In genomic region chr15:83012038-83012490, GRCh38 we compare ENCODE assay signal across 8 cellular contexts. TPM values are rescaled to one million over a fixed set of nuclear protein-coding genes. Genes with fewer than 3 reads are reported as not detected.
DNase-seq lines count a peak whose midpoint lies in the region; ATAC-seq, FAIRE-seq and TF ChIP-seq lines count a peak whose summit lies in the region.

No MANE protein-coding gene starts in this region.

- ATAC-seq in GM18868 (IDR thresholded peaks at IDR 0.05; ENCODE audit: unreplicated experiment) (no peak), HG03520 (IDR thresholded peaks at IDR 0.05; ENCODE audit: unreplicated experiment) (no peak)

- TF ChIP-seq POLR2A in lower leg skin (IDR thresholded peaks at IDR 0.05), result no peak

- TF ChIP-seq CTCF in 22Rv1 (IDR thresholded peaks at IDR 0.05) (no peak), lower leg skin (IDR thresholded peaks at IDR 0.05) (no peak)

- DNase-seq in HCEC 1CT (peak; percentile 4), lower leg skin (ENCODE audit: low spot score in 2 of 2) (no peak), urothelium cell line (ENCODE audit: low spot score) (peak; percentile 18), NCI-H345 (lab: John Stamatoyannopoulos, UW) (no peak)

- 29 to 35% methylated on average over 13 of the region's 13 CpGs for WGBS in lower leg skin, 2 donors

- intact Hi-C loops in lower leg skin (cut with DNase I; ENCODE audit: low total_unique reads), result no loop called here

- peak overlapping the region; percentile 66 for H3K27ac ChIP-seq in 22Rv1
- peak overlapping the region; percentile 80 for H3K27ac ChIP-seq in angular gyrus (ENCODE audit: low read depth, low read length)

- H3K4me3 ChIP-seq in lower leg skin (ENCODE audit: low read depth, poor library complexity, severe bottlenecking), result peak overlapping the region; percentile 91

- FAIRE-seq in urothelium cell line (lab: Jason Lieb, UNC), result no peak

RNA-seq across cellular contexts. Expression of gene C15orf40, which starts 0.6 kb away (rescaled TPM):
- 10 to 100 TPM in 3 of 4 donors, 1 to 10 TPM in 1; 8.6 to 28.2 (median 22.5) TPM for total RNA-seq in lower leg skin

RNA-seq across cellular contexts. Expression of gene RAMAC, which starts 26.1 kb away (rescaled TPM):
- 10 to 100 TPM; 26.5 to 32.1 (median 29.5) TPM for total RNA-seq in lower leg skin

RNA-seq across cellular contexts. Expression of gene BTBD1, which starts 55.0 kb away (rescaled TPM):
- 10 to 100 TPM; 46.2 to 57.5 (median 50.8) TPM for total RNA-seq in lower leg skin

RNA-seq across cellular contexts. Expression of gene HOMER2, which starts 59.5 kb away (rescaled TPM):
- total RNA-seq in lower leg skin, result 100 to 1,000 TPM in 2 of 4 donors, 10 to 100 TPM in 2; 88.3 to 129 (median 108) TPM

Comparison
In these comparisons a context has a peak if more than half of its experiments do, and no peak if none do; other contexts are left out.
1. DNase-seq: peak in HCEC 1CT (single experiment) and urothelium cell line (single experiment); none in lower leg skin (0 of 2) and NCI-H345 (single experiment).